23 cellular contexts compared by ENCODE assay signal in genomic region chr18:33606621-33607020, GRCh38. TPM values are rescaled to one million over a fixed set of nuclear protein-coding genes. Genes with fewer than 3 reads are reported as not detected.
A peak's percentile ranks its signal among the peaks of the same experiment; 100 is the strongest.
DNase-seq lines count a peak whose midpoint lies in the region; ATAC-seq, FAIRE-seq and TF ChIP-seq lines count a peak whose summit lies in the region.
"Had no signal": no experiment of that assay in that cellular context is flagged by ENCODE, and none has a peak within 500 bp of the region (broad histone marks: within the 10 kb centered on the region; RNA-seq: fewer than 3 reads in every experiment).

No MANE protein-coding gene starts in this region.

- TF ChIP-seq POLR2A in NB4 (IDR thresholded peaks at IDR 0.05; ENCODE audit: extremely low read depth, insufficient read length) (no peak), H1 (IDR thresholded peaks at IDR 0.05; ENCODE audit: control extremely low read depth in 1 of 2, low read depth in 2 of 2, low read length in 2 of 2) (no peak)

- H2BK12ac ChIP-seq in H1 (ENCODE audit: low read depth, low read length), result no peak overlapping the region

- H3K14ac ChIP-seq in H1 (ENCODE audit: insufficient read length), result no peak overlapping the region

- no peak overlapping the region for H2BK15ac ChIP-seq in H1 (ENCODE audit: low read length)

- POLR2A ChIA-PET in H1 (lab: Charles Lee; ENCODE audit: partially characterized antibody), result no interaction called here

- TF ChIP-seq CTCF in NB4 (IDR thresholded peaks at IDR 0.05; ENCODE audit: low read depth, low read length) (no peak), H1 (IDR thresholded peaks at IDR 0.05; ENCODE audit: control extremely low read depth in 1 of 3, insufficient read depth in 1 of 3, low read depth in 1 of 3, low read length in 3 of 3) (peak in 2 of 3 experiments; percentile 15 to 46; a peak in 2 of 4 replicates), retinal pigment epithelial cell (conservative IDR thresholded peaks at IDR 0.05; ENCODE audit: low read depth, low read length) (peak; percentile 22)

- CTCF ChIA-PET in H1 (lab: Charles Lee; ENCODE audit: partially characterized antibody), result interaction anchor here (0.6 to 1.7 kb wide), 7 partner anchors 8 to 1735 kb away, joined by 3 to 5 read pairs (median 3); no protein-coding TSS in a partner anchor

- H3K79me2 ChIP-seq in H1 (ENCODE audit: control insufficient read depth in 1 of 2, insufficient read depth in 2 of 2, low read length in 2 of 2), result no peaks in the 10 kb centered on the region

- intact Hi-C loops in Right ventricle myocardium superior (cut with DNase I), result no loop called here

- no peaks in the 10 kb centered on the region for H3K36me3 ChIP-seq in H1 (ENCODE audit: control insufficient read depth in 2 of 4, insufficient read depth in 4 of 4, low read length in 3 of 4)
- H3K36me3 ChIP-seq: gastroesophageal sphincter, prostate gland had no signal

- no peak overlapping the region for H2BK20ac ChIP-seq in H1 (ENCODE audit: low read length)

- H3K4me1 ChIP-seq in H1 (replicated peaks in 1 of 4; ENCODE audit: control insufficient read depth in 3 of 4, insufficient read depth in 4 of 4, low read length in 3 of 4), result peaks cover 0 to 3% (median 1%) of the 10 kb centered on the region in 4 experiments; a peak in 3 of 7 replicates
- H3K4me1 ChIP-seq: A549, gastroesophageal sphincter, prostate gland had no signal

- H3K9ac ChIP-seq in H1 (replicated peaks in 1 of 4; ENCODE audit: extremely low read depth in 1 of 4, low read depth in 3 of 4, low read length in 3 of 4), result no peak overlapping the region

- H2BK120ac ChIP-seq in H1 (replicated peaks; ENCODE audit: low read depth, low read length), result no peak overlapping the region

- no peak overlapping the region for H2AK5ac ChIP-seq in H1 (ENCODE audit: low read depth, low read length)

- peak; percentile 52 for FAIRE-seq in H1 (lab: Jason Lieb, UNC)
- FAIRE-seq: A549, HTR-8/SVneo, small intestine, TTC549 had no signal

- no peak for TF ChIP-seq EP300 in H1 (IDR thresholded peaks at IDR 0.05; ENCODE audit: borderline replicate concordance in 1 of 2, low read depth in 2 of 2, low read length in 2 of 2)

- H3K4me3 ChIP-seq in NB4 (ENCODE audit: low read depth, low read length) (no peak overlapping the region), H1 (ENCODE audit: extremely low read depth in 1 of 4, insufficient read depth in 2 of 4, low read depth in 3 of 4, low read length in 4 of 4) (no peak overlapping the region), retinal pigment epithelial cell (ENCODE audit: low read length) (no peak overlapping the region)
- H3K4me3 ChIP-seq: A549, dorsolateral prefrontal cortex, gastroesophageal sphincter, prostate gland had no signal

- H3K9me3 ChIP-seq in H1 (ENCODE audit: insufficient read depth in 2 of 2, low read depth in 1 of 2, low read length in 1 of 2), result no peaks in the 10 kb centered on the region
- H3K9me3 ChIP-seq: A549, gastroesophageal sphincter, prostate gland had no signal

- ATAC-seq in Right ventricle myocardium superior (ENCODE audit: poor library complexity), result no peak
- ATAC-seq: A549; activated CD8-positive, alpha-beta memory T cell treated with anti-CD3 and anti-CD28 coated beads, Interleukin-2, amount 10 ng/mL, durations not matched to agents 7 days and 5 days; esophagus mucosa; gastroesophageal sphincter had no signal

- no peaks in the 10 kb centered on the region for H4K20me1 ChIP-seq in H1 (replicated peaks in 1 of 2; ENCODE audit: control insufficient read depth in 1 of 2, insufficient read depth in 2 of 2, low read length in 2 of 2)

- no peak overlapping the region for H2BK5ac ChIP-seq in H1 (ENCODE audit: low read depth, low read length)

- no peaks in the 10 kb centered on the region for H3K23me2 ChIP-seq in H1 (ENCODE audit: low read depth, low read length)

- no peak overlapping the region for H3K23ac ChIP-seq in H1 (ENCODE audit: insufficient read length)

- H3K4me2 ChIP-seq in H1 (ENCODE audit: insufficient read depth in 1 of 2, low read depth in 2 of 2, low read length in 2 of 2), result no peak overlapping the region; a peak in 1 of 4 replicates
- H3K4me2 ChIP-seq: A549 had no signal

- no peak overlapping the region for H4K8ac ChIP-seq in H1 (ENCODE audit: extremely low read depth, insufficient read depth, low read length)

- H4K91ac ChIP-seq in H1 (replicated peaks; ENCODE audit: insufficient read length, low read length), result no peak overlapping the region

- H3K27ac ChIP-seq in H1 (ENCODE audit: low read depth, low read length), result no peak overlapping the region
- H3K27ac ChIP-seq: A549, dorsolateral prefrontal cortex, gastroesophageal sphincter, prostate gland had no signal

- TF ChIP-seq RAD21 in H1 (IDR thresholded peaks at IDR 0.05 in 1 of 2, conservative IDR thresholded peaks at IDR 0.05 in 1 of 2; ENCODE audit: low read depth in 2 of 2, low read length in 2 of 2), result peak; percentile 29 to 36; a peak in 3 of 4 replicates

- no peak overlapping the region for H3K56ac ChIP-seq in H1 (replicated peaks; ENCODE audit: insufficient read length, low read depth, low read length)

- H3K27me3 ChIP-seq in H1 (replicated peaks in 1 of 4; ENCODE audit: control insufficient read depth in 3 of 4, extremely low read depth in 1 of 4, insufficient read depth in 3 of 4, low read length in 3 of 4), result no peaks in the 10 kb centered on the region
- H3K27me3 ChIP-seq: dorsolateral prefrontal cortex, gastroesophageal sphincter had no signal

- 0 out of 2 replicates have a peak overlapping the region, but pooled peaks have one; percentile 18 for H2AFZ ChIP-seq in H1 (ENCODE audit: low read length)

- no peak overlapping the region for H4K5ac ChIP-seq in H1 (ENCODE audit: insufficient read length, low read depth, low read length)

- H3K18ac ChIP-seq in H1 (ENCODE audit: extremely low read depth, low read length), result no peak overlapping the region

- no peak overlapping the region for H3K4ac ChIP-seq in H1 (replicated peaks; ENCODE audit: insufficient read length, low read depth, low read length)

- no peaks in the 10 kb centered on the region for H3K79me1 ChIP-seq in H1 (ENCODE audit: low read depth, low read length)

- DNase-seq in NCI-H82 (lab: John Stamatoyannopoulos, UW) (peak; percentile 30), NCI-H82 treated with DMSO at 0.1 percent for 48 hours (lab: John Stamatoyannopoulos, UW; ENCODE audit: unreplicated experiment) (no peak), NB4 (ENCODE audit: low read depth) (peak; percentile 4), H1 (ENCODE audit: low read depth in 1 of 2, low spot score in 2 of 2) (no peak), retinal pigment epithelial cell (ENCODE audit: low read depth) (no peak), Right ventricle myocardium superior (no peak), islet precursor cell (no peak), DMS79 treated with DMSO at 0.1 percent for 48 hours (lab: John Stamatoyannopoulos, UW) (no peak)
- DNase-seq: activated CD4-positive, alpha-beta T cell treated with anti-CD3 and anti-CD28 coated beads for 4 hours; activated CD8-positive, alpha-beta memory T cell treated with anti-CD3 and anti-CD28 coated beads, Interleukin-2, amount 10 ng/mL, durations not matched to agents 7 days and 5 days; activated effector memory CD4-positive, alpha-beta T cell treated with Interleukin-2 at 50 U/mL for 16 hours; C1 segment of cervical spinal cord; dorsolateral prefrontal cortex; midbrain; NCI-H1436 treated with DMSO at 0.1 percent for 48 hours; small intestine; stimulated activated CD4-positive, alpha-beta T cell treated with anti-CD3 and anti-CD28 coated beads, Interleukin-2, amount 100 ng/mL, for 48 hours had no signal

TF ChIP-seq in H1, 55 proteins besides CTCF, POLR2A, EP300 and RAD21:
- TF ChIP-seq TEAD4 (IDR thresholded peaks at IDR 0.05; ENCODE audit: low read depth, low read length), result no peak
- TF ChIP-seq HDAC2 (IDR thresholded peaks at IDR 0.05; ENCODE audit: borderline replicate concordance in 1 of 2, low read depth in 2 of 2, low read length in 2 of 2), result no peak
- TF ChIP-seq RBBP5 (IDR thresholded peaks at IDR 0.05; ENCODE audit: borderline replicate concordance, low read depth, low read length), result no peak
- no peak for TF ChIP-seq CTBP2 (IDR thresholded peaks at IDR 0.05; ENCODE audit: borderline replicate concordance, insufficient read depth, insufficient read length, low read length)
- no peak for TF ChIP-seq YY1 (IDR thresholded peaks at IDR 0.05; ENCODE audit: low read depth, low read length)
- TF ChIP-seq SAP30 (IDR thresholded peaks at IDR 0.05; ENCODE audit: insufficient read depth, insufficient replicate concordance, low read length), result no peak
- no peak for TF ChIP-seq CHD1 (IDR thresholded peaks at IDR 0.05; ENCODE audit: low read depth, low read length)
- no peak for TF ChIP-seq CBX8 (IDR thresholded peaks at IDR 0.05; ENCODE audit: borderline replicate concordance, low read depth, low read length)
- TF ChIP-seq CHD2 (IDR thresholded peaks at IDR 0.05; ENCODE audit: low read length), result no peak
- no peak for TF ChIP-seq RNF2 (IDR thresholded peaks at IDR 0.05; ENCODE audit: borderline replicate concordance, low read depth, low read length, missing control alignments, poor library complexity, severe bottlenecking)
- no peak for TF ChIP-seq BRCA1 (IDR thresholded peaks at IDR 0.05; ENCODE audit: low read depth, low read length)
- TF ChIP-seq CBX5 (IDR thresholded peaks at IDR 0.05; ENCODE audit: low read depth, low read length), result no peak

RNA-seq across cellular contexts. Expression of gene ASXL3, which starts 28.6 kb away (rescaled TPM):
- total RNA-seq in H1 (2021; fragmentation: NEBNext Ultra II Directional; extraction: Animal tissue kit (Norgen Biotek cat#: 25700)), result 1.3 TPM in 2 replicates
- polyA plus RNA-seq in H1 (2011; rRNA removed), result 0.08 and 0.14 TPM in 2 replicates
- polyA plus RNA-seq in H1 (2011; cell fraction: cytosol; rRNA removed), result 0.14 TPM
- 0.13 TPM for polyA plus RNA-seq in H1 (2011; cell fraction: nucleus; rRNA removed)
- 0.05 to 0.52 TPM (median 0.19 TPM) in 4 replicates for polyA plus RNA-seq in H1 (2012, experiment 1 of 2)
- not detected for polyA plus RNA-seq in H1 (2012, experiment 2 of 2)
- polyA plus RNA-seq in H1 (2013, experiment 1 of 2), result 0.61 TPM
- 0.61 TPM for polyA plus RNA-seq in H1 (2013, experiment 2 of 2)
- 0.63 and 0.91 TPM in 2 replicates for polyA minus RNA-seq in H1 (2011; rRNA and poly(A)+ RNA removed)
- polyA minus RNA-seq in H1 (2011; cell fraction: cytosol; rRNA and poly(A)+ RNA removed), result 0.15 TPM
- 3.5 TPM for polyA minus RNA-seq in H1 (2011; cell fraction: nucleus; rRNA and poly(A)+ RNA removed)
- total RNA-seq in Right ventricle myocardium superior, result 3.6 TPM
- total RNA-seq: activated CD8-positive, alpha-beta memory T cell treated with anti-CD3 and anti-CD28 coated beads, Interleukin-2, amount 10 ng/mL, durations not matched to agents 7 days and 5 days had no signal
- polyA plus RNA-seq: A549 had no signal

Comparison
In these comparisons a context has a peak if more than half of its experiments do, and no peak if none do; other contexts are left out.
1. DNase-seq: peak in NCI-H82 (single experiment) and NB4 (single experiment); none in NCI-H82 treated with DMSO at 0.1 percent for 48 hours (single experiment), H1 (0 of 2), retinal pigment epithelial cell (single experiment), Right ventricle myocardium superior (single experiment), islet precursor cell (single experiment) and DMS79 treated with DMSO at 0.1 percent for 48 hours (single experiment).